In genomic region chr16:83954577-83955016, GRCh38 we compare ENCODE assay signal across 9 cellular contexts. TPM values are rescaled to one million over a fixed set of nuclear protein-coding genes. Genes with fewer than 3 reads are reported as not detected.
DNase-seq lines count a peak whose midpoint lies in the region; ATAC-seq and TF ChIP-seq lines count a peak whose summit lies in the region.
"Had no signal": no experiment of that assay in that cellular context is flagged by ENCODE, and none has a peak within 500 bp of the region (broad histone marks: within the 10 kb centered on the region; RNA-seq: fewer than 3 reads in every experiment).

No MANE protein-coding gene starts in this region.

- H3K36me3 ChIP-seq in CD8-positive, alpha-beta memory T cell (ENCODE audit: insufficient read depth, low read length): no peaks in the 10 kb centered on the region
- H3K36me3 ChIP-seq in PC-3 (ENCODE audit: low read depth, low read length): no peaks in the 10 kb centered on the region; the same call in 1 of the 2 replicates
- peaks cover 6 to 17% (median 8%) of the 10 kb centered on the region in 3 donors for H3K36me3 ChIP-seq in esophagus squamous epithelium
- no peaks in the 10 kb centered on the region for H3K36me3 ChIP-seq in neuronal stem cell (replicated peaks in 1 of 2; ENCODE audit: control insufficient read depth in 2 of 2, insufficient read depth in 2 of 2, low read length in 2 of 2)

- H3K18ac ChIP-seq in neuronal stem cell (ENCODE audit: low read length): no peak overlapping the region

- no peak overlapping the region for H3K9ac ChIP-seq in PC-3 (ENCODE audit: low read length)
- H3K9ac ChIP-seq in neuronal stem cell (ENCODE audit: low read depth, low read length, poor library complexity): no peak overlapping the region

- intact Hi-C loops in PC-3 (cut with micrococcal nuclease): loop anchor here (5.0 kb wide), 2 partner anchors 108 to 223 kb away; no protein-coding TSS in a partner anchor
- intact Hi-C loops in esophagus squamous epithelium (cut with DNase I): no loop called here
- intact Hi-C loops in activated T-helper 1 cell treated with anti-CD3 and anti-CD28 coated beads, Interleukin-12 subunit alpha, Interleukin-12 subunit beta, Interleukin-2, Interleukin-4 antibody, amounts not matched to agents 30 ng/mL and 10 ng/mL and 1 ng/mL, durations not matched to agents 14 hours and 24 hours and 36 hours (cut with micrococcal nuclease): no loop called here

- no peak overlapping the region for H3K4me3 Mint-ChIP-seq in CD8-positive, alpha-beta memory T cell
- no peak overlapping the region for H3K4me3 Mint-ChIP-seq in activated T-helper 1 cell treated with anti-CD3 and anti-CD28 coated beads, Interleukin-12 subunit alpha, Interleukin-12 subunit beta, Interleukin-2, Interleukin-4 antibody, amounts not matched to agents 30 ng/mL and 10 ng/mL and 1 ng/mL, durations not matched to agents 14 hours and 24 hours and 36 hours
- no peak overlapping the region for H3K4me3 Mint-ChIP-seq in natural killer cell treated with Interleukin-12 subunit alpha and Interleukin-12 subunit beta and Interleukin-15 and Interleukin-18, amount 100 ng/mL, for 72 hours

- no peak overlapping the region for H2BK5ac ChIP-seq in neuronal stem cell (ENCODE audit: low read length)

- H4K20me1 ChIP-seq in PC-3 (ENCODE audit: low read length): no peaks in the 10 kb centered on the region

- H3K79me2 ChIP-seq in PC-3 (ENCODE audit: low read length): peaks cover 18% of the 10 kb centered on the region

- no peak overlapping the region for H3K23ac ChIP-seq in neuronal stem cell (ENCODE audit: low read depth, low read length, poor library complexity)

- POLR2A ChIA-PET in CD8-positive, alpha-beta memory T cell (lab: Charles Lee): no interaction called here
- POLR2A ChIA-PET in PC-3 (lab: Charles Lee; ENCODE audit: unreplicated experiment): no interaction called here

- peak; percentile 13 for ATAC-seq in PC-3
- no peak for ATAC-seq in natural killer cell treated with Interleukin-12 subunit alpha and Interleukin-12 subunit beta and Interleukin-15 and Interleukin-18, amount 100 ng/mL, for 72 hours
- no peak for ATAC-seq in HG03196 (IDR thresholded peaks at IDR 0.05; ENCODE audit: unreplicated experiment)
- ATAC-seq in GM18873 (IDR thresholded peaks at IDR 0.05; ENCODE audit: low FRiP score, unreplicated experiment): no peak

- no peak overlapping the region for H2AFZ ChIP-seq in PC-3 (ENCODE audit: low read length)
- no peak overlapping the region for H2AFZ ChIP-seq in neuronal stem cell (ENCODE audit: low read length)

- peak overlapping the region in 1 of 8 donors; percentile 19 for H3K27ac Mint-ChIP-seq in CD8-positive, alpha-beta memory T cell
- no peak overlapping the region for H3K27ac Mint-ChIP-seq in activated T-helper 1 cell treated with anti-CD3 and anti-CD28 coated beads, Interleukin-12 subunit alpha, Interleukin-12 subunit beta, Interleukin-2, Interleukin-4 antibody, amounts not matched to agents 30 ng/mL and 10 ng/mL and 1 ng/mL, durations not matched to agents 14 hours and 24 hours and 36 hours
- H3K27ac Mint-ChIP-seq in natural killer cell treated with Interleukin-12 subunit alpha and Interleukin-12 subunit beta and Interleukin-15 and Interleukin-18, amount 100 ng/mL, for 72 hours: no peak overlapping the region

- CTCF ChIA-PET in CD8-positive, alpha-beta memory T cell (lab: Charles Lee): interaction anchor here (3.3 kb wide), 1 partner anchor 232 kb away, joined by 9 read pairs; the partner anchor contains the start of gene TAF1C
- CTCF ChIA-PET in PC-3 (lab: Charles Lee): interaction anchor here (1.8 kb wide), 1 partner anchor 60 kb away, joined by 7 read pairs; no protein-coding TSS in a partner anchor

- BruUV-seq in PC-3 (replicated peaks; lab: Mats Ljungman, UMichigan): no TSS peak

- no peaks in the 10 kb centered on the region for H3K9me3 Mint-ChIP-seq in CD8-positive, alpha-beta memory T cell
- H3K9me3 Mint-ChIP-seq in activated T-helper 1 cell treated with anti-CD3 and anti-CD28 coated beads, Interleukin-12 subunit alpha, Interleukin-12 subunit beta, Interleukin-2, Interleukin-4 antibody, amounts not matched to agents 30 ng/mL and 10 ng/mL and 1 ng/mL, durations not matched to agents 14 hours and 24 hours and 36 hours: no peaks in the 10 kb centered on the region
- H3K9me3 Mint-ChIP-seq in natural killer cell treated with Interleukin-12 subunit alpha and Interleukin-12 subunit beta and Interleukin-15 and Interleukin-18, amount 100 ng/mL, for 72 hours: no peaks in the 10 kb centered on the region

- H3K79me1 ChIP-seq in neuronal stem cell (ENCODE audit: low read depth, low read length): no peaks in the 10 kb centered on the region

- peak overlapping the region; percentile 31 for H2BK15ac ChIP-seq in neuronal stem cell (ENCODE audit: low read length)

- no peaks in the 10 kb centered on the region for H3K9me3 ChIP-seq in CD8-positive, alpha-beta memory T cell (ENCODE audit: low read length)
- no peaks in the 10 kb centered on the region for H3K9me3 ChIP-seq in PC-3 (ENCODE audit: low read length)
- no peaks in the 10 kb centered on the region for H3K9me3 ChIP-seq in esophagus squamous epithelium
- no peaks in the 10 kb centered on the region for H3K9me3 ChIP-seq in neuronal stem cell (replicated peaks in 1 of 2; ENCODE audit: control insufficient read depth in 2 of 2, insufficient read depth in 1 of 2, low read depth in 1 of 2, low read length in 2 of 2)

- TF ChIP-seq POLR2A in esophagus squamous epithelium (IDR thresholded peaks at IDR 0.05): no peak

- H3K27ac ChIP-seq in CD8-positive, alpha-beta memory T cell (ENCODE audit: low read depth, low read length): peak overlapping the region; percentile 24
- no peak overlapping the region for H3K27ac ChIP-seq in PC-3 (ENCODE audit: low read length)
- peak overlapping the region; percentile 92 to 98 (median 94) for H3K27ac ChIP-seq in esophagus squamous epithelium
- no peak overlapping the region for H3K27ac ChIP-seq in neuronal stem cell (replicated peaks; ENCODE audit: low read length)

- H3F3A ChIP-seq in PC-3 (ENCODE audit: low read length, unreplicated experiment): no peaks in the 10 kb centered on the region

- H3K27me3 ChIP-seq in CD8-positive, alpha-beta memory T cell (ENCODE audit: insufficient read depth, low read length, poor library complexity, severe bottlenecking): peaks cover 6% of the 10 kb centered on the region
- H3K27me3 ChIP-seq in PC-3 (ENCODE audit: low read length) (no peaks in the 10 kb centered on the region), esophagus squamous epithelium (no peaks in the 10 kb centered on the region), neuronal stem cell (ENCODE audit: control insufficient read depth in 3 of 3, insufficient read depth in 3 of 3, low read depth in 1 of 3, low read length in 3 of 3) (peaks cover 0 to 5% (median 0%) of the 10 kb centered on the region in 3 experiments)

- H3K4ac ChIP-seq in neuronal stem cell (ENCODE audit: low read length): no peak overlapping the region

- H3K14ac ChIP-seq in neuronal stem cell (ENCODE audit: low read length): no peak overlapping the region

- H4K8ac ChIP-seq in neuronal stem cell (ENCODE audit: low read depth, low read length): peak overlapping the region; percentile 1

- H3K4me3 ChIP-seq in CD8-positive, alpha-beta memory T cell (ENCODE audit: low read length): no peak overlapping the region
- peak overlapping the region; percentile 79 for H3K4me3 ChIP-seq in PC-3 (ENCODE audit: low read length)
- H3K4me3 ChIP-seq in esophagus squamous epithelium: peak overlapping the region; percentile 59 to 84 (median 66)
- H3K4me3 ChIP-seq in neuronal stem cell (ENCODE audit: low read length in 2 of 2): no peak overlapping the region

- WGBS in esophagus squamous epithelium, 2 donors: 42 to 50% methylated on average over 4 to 7 of the region's 9 CpGs
- WGBS in neuronal stem cell (ENCODE audit: extremely low coverage in 2 of 2, insufficient read length in 2 of 2, insufficient replicate concordance in 1 of 2), 2 donors: no CpG with 5 or more reads among the region's 9 CpGs

- H3K27me3 Mint-ChIP-seq in CD8-positive, alpha-beta memory T cell: peaks cover 18 to 22% of the 10 kb centered on the region in 2 donors
- H3K27me3 Mint-ChIP-seq in activated T-helper 1 cell treated with anti-CD3 and anti-CD28 coated beads, Interleukin-12 subunit alpha, Interleukin-12 subunit beta, Interleukin-2, Interleukin-4 antibody, amounts not matched to agents 30 ng/mL and 10 ng/mL and 1 ng/mL, durations not matched to agents 14 hours and 24 hours and 36 hours (ENCODE audit: insufficient read depth): peaks cover 11% of the 10 kb centered on the region
- H3K27me3 Mint-ChIP-seq in natural killer cell treated with Interleukin-12 subunit alpha and Interleukin-12 subunit beta and Interleukin-15 and Interleukin-18, amount 100 ng/mL, for 72 hours: peaks cover 8 to 12% of the 10 kb centered on the region in 2 donors

- no peak overlapping the region for H2BK12ac ChIP-seq in neuronal stem cell (ENCODE audit: low read length)

- peak overlapping the region; percentile 99 for H3K4me2 ChIP-seq in PC-3 (ENCODE audit: low read length)
- H3K4me2 ChIP-seq in neuronal stem cell (ENCODE audit: insufficient read depth, low read length, poor library complexity, severe bottlenecking): no peak overlapping the region

- no peaks in the 10 kb centered on the region for H3K9me2 ChIP-seq in PC-3 (replicated peaks; ENCODE audit: low read length)

- no peak overlapping the region for H4K91ac ChIP-seq in neuronal stem cell (ENCODE audit: low read depth, low read length, poor library complexity)

- H3K4me1 Mint-ChIP-seq in CD8-positive, alpha-beta memory T cell: peaks cover 0 to 7% (median 6%) of the 10 kb centered on the region in 3 donors
- peaks cover 18% of the 10 kb centered on the region for H3K4me1 Mint-ChIP-seq in activated T-helper 1 cell treated with anti-CD3 and anti-CD28 coated beads, Interleukin-12 subunit alpha, Interleukin-12 subunit beta, Interleukin-2, Interleukin-4 antibody, amounts not matched to agents 30 ng/mL and 10 ng/mL and 1 ng/mL, durations not matched to agents 14 hours and 24 hours and 36 hours (ENCODE audit: low read depth)
- H3K4me1 Mint-ChIP-seq in natural killer cell treated with Interleukin-12 subunit alpha and Interleukin-12 subunit beta and Interleukin-15 and Interleukin-18, amount 100 ng/mL, for 72 hours (ENCODE audit: low read depth in 2 of 2): no peaks in the 10 kb centered on the region

- DNase-seq in CD8-positive, alpha-beta memory T cell: no peak
- DNase-seq in PC-3 (peak; percentile 53), esophagus squamous epithelium (lab: John Stamatoyannopoulos, UW) (no peak), neuronal stem cell (ENCODE audit: low spot score) (no peak)
- DNase-seq in activated T-helper 1 cell treated with anti-CD3 and anti-CD28 coated beads, Interleukin-12 subunit alpha, Interleukin-12 subunit beta, Interleukin-2, Interleukin-4 antibody, amounts not matched to agents 30 ng/mL and 10 ng/mL and 1 ng/mL, durations not matched to agents 14 hours and 24 hours and 36 hours (ENCODE audit: low spot score): no peak
- no peak for DNase-seq in natural killer cell treated with Interleukin-12 subunit alpha and Interleukin-12 subunit beta and Interleukin-15 and Interleukin-18, amount 100 ng/mL, for 72 hours (ENCODE audit: low spot score)

- no peak overlapping the region for H2BK120ac ChIP-seq in neuronal stem cell (ENCODE audit: low read depth, low read length)

- TF ChIP-seq CTCF in PC-3 (conservative IDR thresholded peaks at IDR 0.05; ENCODE audit: low read depth, low read length) (no peak), esophagus squamous epithelium (IDR thresholded peaks at IDR 0.05) (no peak)

- H2AK5ac ChIP-seq in neuronal stem cell (ENCODE audit: low read depth, low read length): peak overlapping the region; percentile 84

- no peaks in the 10 kb centered on the region for H3K36me3 Mint-ChIP-seq in CD8-positive, alpha-beta memory T cell
- H3K36me3 Mint-ChIP-seq in activated T-helper 1 cell treated with anti-CD3 and anti-CD28 coated beads, Interleukin-12 subunit alpha, Interleukin-12 subunit beta, Interleukin-2, Interleukin-4 antibody, amounts not matched to agents 30 ng/mL and 10 ng/mL and 1 ng/mL, durations not matched to agents 14 hours and 24 hours and 36 hours (ENCODE audit: low read depth): no peaks in the 10 kb centered on the region
- no peaks in the 10 kb centered on the region for H3K36me3 Mint-ChIP-seq in natural killer cell treated with Interleukin-12 subunit alpha and Interleukin-12 subunit beta and Interleukin-15 and Interleukin-18, amount 100 ng/mL, for 72 hours

- H3K4me1 ChIP-seq in CD8-positive, alpha-beta memory T cell (ENCODE audit: insufficient read depth, low read length): no peaks in the 10 kb centered on the region
- peaks cover 15% of the 10 kb centered on the region for H3K4me1 ChIP-seq in PC-3 (ENCODE audit: insufficient read depth, low read length)
- H3K4me1 ChIP-seq in esophagus squamous epithelium: peaks cover 23 to 51% (median 29%) of the 10 kb centered on the region in 3 donors
- H3K4me1 ChIP-seq in neuronal stem cell (ENCODE audit: control insufficient read depth in 2 of 2, insufficient read depth in 1 of 2, low read depth in 1 of 2, low read length in 2 of 2): peaks cover 11 to 22% of the 10 kb centered on the region in 2 donors

RNA-seq across cellular contexts. Expression of gene OSGIN1, which starts 1.6 kb away (rescaled TPM):
- under 1 TPM; 0.83 to 0.86 TPM for total RNA-seq in CD8-positive, alpha-beta memory T cell
- 0.21 TPM for polyA plus RNA-seq in CD8-positive, alpha-beta memory T cell
- total RNA-seq in PC-3 (2014; rRNA removed): 6.6 and 9.8 TPM in 2 replicates
- 10 to 100 TPM in 2 of 4 donors, 1 to 10 TPM in 2; 5.0 to 27.6 (median 11.1) TPM for total RNA-seq in esophagus squamous epithelium
- 0.20 TPM for polyA plus RNA-seq in neuronal stem cell (2013, experiment 1 of 2)
- 0.25 TPM for polyA plus RNA-seq in neuronal stem cell (2013, experiment 2 of 2)
- 1.2 and 2.2 TPM in 2 replicates for total RNA-seq in activated T-helper 1 cell treated with anti-CD3 and anti-CD28 coated beads, Interleukin-12 subunit alpha, Interleukin-12 subunit beta, Interleukin-2, Interleukin-4 antibody, amounts not matched to agents 30 ng/mL and 10 ng/mL and 1 ng/mL, durations not matched to agents 14 hours and 24 hours and 36 hours
- total RNA-seq in natural killer cell treated with Interleukin-12 subunit alpha and Interleukin-12 subunit beta and Interleukin-15 and Interleukin-18, amount 100 ng/mL, for 72 hours: under 1 TPM in 1 of 2 donors, not detected in 1; 0.38 TPM

RNA-seq across cellular contexts. Expression of gene NECAB2, which starts 13.4 kb away (rescaled TPM):
- not detected for total RNA-seq in CD8-positive, alpha-beta memory T cell
- polyA plus RNA-seq in CD8-positive, alpha-beta memory T cell: not detected
- total RNA-seq in PC-3 (2014; rRNA removed) (0.22 and 2.0 TPM in 2 replicates), esophagus squamous epithelium (not detected)
- 23.1 TPM for polyA plus RNA-seq in neuronal stem cell (2013, experiment 1 of 2)
- polyA plus RNA-seq in neuronal stem cell (2013, experiment 2 of 2): 20.8 TPM
- total RNA-seq in activated T-helper 1 cell treated with anti-CD3 and anti-CD28 coated beads, Interleukin-12 subunit alpha, Interleukin-12 subunit beta, Interleukin-2, Interleukin-4 antibody, amounts not matched to agents 30 ng/mL and 10 ng/mL and 1 ng/mL, durations not matched to agents 14 hours and 24 hours and 36 hours: not detected in 2 replicates
- total RNA-seq in natural killer cell treated with Interleukin-12 subunit alpha and Interleukin-12 subunit beta and Interleukin-15 and Interleukin-18, amount 100 ng/mL, for 72 hours: not detected
- total RNA-seq: glomerular endothelial cell had no signal

RNA-seq across cellular contexts. Expression of gene MLYCD, which starts 55.7 kb away (rescaled TPM):
- 1 to 10 TPM; 3.8 TPM for total RNA-seq in CD8-positive, alpha-beta memory T cell
- polyA plus RNA-seq in CD8-positive, alpha-beta memory T cell: 2.7 TPM
- total RNA-seq in PC-3 (2014; rRNA removed) (0.95 and 1.2 TPM in 2 replicates), esophagus squamous epithelium (1 to 10 TPM; 2.7 to 8.6 (median 2.9) TPM)
- 1.1 TPM for polyA plus RNA-seq in neuronal stem cell (2013, experiment 1 of 2)
- polyA plus RNA-seq in neuronal stem cell (2013, experiment 2 of 2): 1.2 TPM
- 5.0 and 6.1 TPM in 2 replicates for total RNA-seq in activated T-helper 1 cell treated with anti-CD3 and anti-CD28 coated beads, Interleukin-12 subunit alpha, Interleukin-12 subunit beta, Interleukin-2, Interleukin-4 antibody, amounts not matched to agents 30 ng/mL and 10 ng/mL and 1 ng/mL, durations not matched to agents 14 hours and 24 hours and 36 hours
- 1 to 10 TPM; 6.1 to 7.1 TPM for total RNA-seq in natural killer cell treated with Interleukin-12 subunit alpha and Interleukin-12 subunit beta and Interleukin-15 and Interleukin-18, amount 100 ng/mL, for 72 hours

Comparison
In these comparisons a context has a peak if more than half of its experiments do, and no peak if none do; other contexts are left out.
1. H3K27ac ChIP-seq: peak in CD8-positive, alpha-beta memory T cell (single experiment) and esophagus squamous epithelium (4 of 4); none in PC-3 (single experiment) and neuronal stem cell (single experiment).
2. H3K4me3 ChIP-seq: peak in PC-3 (single experiment) and esophagus squamous epithelium (4 of 4); none in CD8-positive, alpha-beta memory T cell (single experiment) and neuronal stem cell (0 of 2).